In the genomic region with DNA sequence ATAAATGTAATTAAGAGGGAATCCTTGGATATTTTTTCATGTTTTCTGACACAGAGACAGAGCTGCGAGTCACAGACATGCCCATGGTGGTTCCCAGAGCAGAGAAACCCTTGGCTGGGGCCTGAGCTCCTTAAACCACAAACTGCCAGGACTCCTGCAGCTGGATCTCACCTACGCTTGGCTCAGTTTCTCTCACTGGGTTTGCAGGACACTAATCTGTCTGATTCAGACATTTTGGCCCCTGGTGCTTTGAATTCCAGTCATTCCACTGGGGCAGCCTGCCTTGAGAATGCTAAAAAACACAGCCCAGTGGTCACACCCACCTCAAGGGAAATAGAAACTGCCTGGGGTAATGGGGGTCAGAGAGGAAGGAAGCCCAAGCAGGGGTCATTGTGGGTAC, we compare ENCODE assay signal across 20 cellular contexts.
DNase-seq lines count a peak whose midpoint lies in the region; ATAC-seq and TF ChIP-seq lines count a peak whose summit lies in the region.
"Had no signal": no experiment of that assay in that cellular context is flagged by ENCODE, and none has a peak within 500 bp of the region (broad histone marks: within the 10 kb centered on the region; RNA-seq: fewer than 3 reads in every experiment).

No MANE protein-coding gene starts in this region.

- H3K4me3 ChIP-seq in GM23338 (no peak overlapping the region), adipocyte (ENCODE audit: low read length) (no peak overlapping the region), skeletal muscle satellite cell (ENCODE audit: low read length) (no peak overlapping the region)
- H3K4me3 ChIP-seq: gastroesophageal sphincter, mucosa of descending colon had no signal

- DNase-seq in GM23338 (ENCODE audit: low spot score) (no peak), adipocyte (ENCODE audit: low read depth) (peak; percentile 41), foreskin keratinocyte (peak; percentile 54 to 83), H4 (ENCODE audit: low spot score) (no peak), NCI-H2227 treated with DMSO at 0.1 percent for 48 hours (lab: John Stamatoyannopoulos, UW) (no peak), NCI-H146 treated with DMSO at 0.1 percent for 48 hours (lab: John Stamatoyannopoulos, UW; ENCODE audit: unreplicated experiment) (no peak)
- DNase-seq: CD4-positive, CD25-positive, alpha-beta regulatory T cell; DMS79 treated with DMSO at 0.1 percent for 48 hours; effector CD4-positive, alpha-beta T cell; HCEC 1CT; mucosa of descending colon; NCI-H1694; NCI-H510A treated with DMSO at 0.1 percent for 48 hours; stimulated activated CD4-positive, alpha-beta T cell treated with anti-CD3 and anti-CD28 coated beads, Interleukin-15, amount 100 ng/mL, for 24 hours; WERI-Rb-1 had no signal

- no peak overlapping the region for H3K27ac Mint-ChIP-seq in GM23338
- H3K27ac Mint-ChIP-seq: CD4-positive, CD25-positive, alpha-beta regulatory T cell had no signal

- H3K9ac ChIP-seq in adipocyte (ENCODE audit: low read length) (no peak overlapping the region), skeletal muscle satellite cell (ENCODE audit: low read depth, low read length) (peak overlapping the region; percentile 5)
- H3K9ac ChIP-seq: parathyroid adenoma had no signal

- no peaks in the 10 kb centered on the region for H3K36me3 ChIP-seq in GM23338 (ENCODE audit: insufficient read depth)
- H3K36me3 ChIP-seq in adipocyte (ENCODE audit: control insufficient read depth, insufficient read depth, low read length, severe bottlenecking), result peaks cover 23% of the 10 kb centered on the region
- no peaks in the 10 kb centered on the region for H3K36me3 ChIP-seq in skeletal muscle satellite cell (ENCODE audit: insufficient read depth, low read length)

- H3K27me3 ChIP-seq in GM23338 (ENCODE audit: insufficient read depth) (no peaks in the 10 kb centered on the region), adipocyte (replicated peaks; ENCODE audit: control insufficient read depth, insufficient read depth, low read length) (no peaks in the 10 kb centered on the region), foreskin keratinocyte (no peaks in the 10 kb centered on the region), skeletal muscle satellite cell (ENCODE audit: control insufficient read depth, insufficient read depth, low read length) (no peaks in the 10 kb centered on the region)
- H3K27me3 ChIP-seq: gastroesophageal sphincter had no signal

- no peaks in the 10 kb centered on the region for H3K9me3 Mint-ChIP-seq in GM23338
- H3K9me3 Mint-ChIP-seq: brain had no signal

- H3K79me2 ChIP-seq in GM23338 (replicated peaks; ENCODE audit: insufficient read depth), result no peaks in the 10 kb centered on the region
- H3K79me2 ChIP-seq: parathyroid adenoma had no signal

- H3K27ac ChIP-seq in GM23338 (ENCODE audit: low read depth), result no peak overlapping the region
- no peak overlapping the region for H3K27ac ChIP-seq in foreskin keratinocyte
- H3K27ac ChIP-seq: gastroesophageal sphincter, parathyroid adenoma, WERI-Rb-1 had no signal

- no peak overlapping the region for H3K4me3 Mint-ChIP-seq in GM23338
- H3K4me3 Mint-ChIP-seq: brain; CD4-positive, CD25-positive, alpha-beta regulatory T cell had no signal

- H3K36me3 Mint-ChIP-seq in GM23338 (ENCODE audit: low read depth), result no peaks in the 10 kb centered on the region
- H3K36me3 Mint-ChIP-seq: brain; CD4-positive, CD25-positive, alpha-beta regulatory T cell had no signal

- peaks cover 20% of the 10 kb centered on the region; the same call in 2 of the 3 replicates for H3K4me1 Mint-ChIP-seq in GM23338

- no peaks in the 10 kb centered on the region for H4K20me1 ChIP-seq in GM23338 (replicated peaks; ENCODE audit: insufficient read depth)

- TF ChIP-seq CTCF in GM23338 (conservative IDR thresholded peaks at IDR 0.05; ENCODE audit: low read depth in 2 of 2), result no peak
- no peak for TF ChIP-seq CTCF in foreskin keratinocyte (conservative IDR thresholded peaks at IDR 0.05)

- ATAC-seq in GM23338 (no peak), foreskin keratinocyte (peak; percentile 55), GM21447 (IDR thresholded peaks at IDR 0.05; ENCODE audit: unreplicated experiment) (no peak)
- ATAC-seq: gastroesophageal sphincter, mucosa of descending colon had no signal

- H3K9me2 ChIP-seq in GM23338 (ENCODE audit: insufficient read depth), result peaks cover 5% of the 10 kb centered on the region; the same call in 1 of the 2 replicates

- H3F3A ChIP-seq in GM23338 (replicated peaks; ENCODE audit: low read depth), result no peaks in the 10 kb centered on the region

- H3K9me3 ChIP-seq in adipocyte (ENCODE audit: control insufficient read depth, low read length), result no peaks in the 10 kb centered on the region
- no peaks in the 10 kb centered on the region for H3K9me3 ChIP-seq in skeletal muscle satellite cell (replicated peaks; ENCODE audit: low read length)
- H3K9me3 ChIP-seq: gastroesophageal sphincter, mucosa of descending colon had no signal

- peak overlapping the region; percentile 23; the same call in 1 of the 2 replicates for H2AFZ ChIP-seq in GM23338
- H2AFZ ChIP-seq: parathyroid adenoma had no signal

- H3K4me1 ChIP-seq in GM23338 (ENCODE audit: insufficient read depth), result peaks cover 21% of the 10 kb centered on the region
- peaks cover 17% of the 10 kb centered on the region for H3K4me1 ChIP-seq in adipocyte (ENCODE audit: control insufficient read depth, insufficient read depth, low read length)
- H3K4me1 ChIP-seq in foreskin keratinocyte, result no peaks in the 10 kb centered on the region
- H3K4me1 ChIP-seq in skeletal muscle satellite cell (ENCODE audit: control insufficient read depth, insufficient read depth, low read length), result peaks cover 17% of the 10 kb centered on the region

- H3K4me2 ChIP-seq in GM23338 (no peak overlapping the region), skeletal muscle satellite cell (ENCODE audit: low read length) (no peak overlapping the region)

- peaks cover 2% of the 10 kb centered on the region for H3K27me3 Mint-ChIP-seq in GM23338 (ENCODE audit: insufficient read depth, low read depth, poor library complexity)
- H3K27me3 Mint-ChIP-seq: CD4-positive, CD25-positive, alpha-beta regulatory T cell had no signal

TF ChIP-seq in GM23338, 12 proteins besides CTCF, POLR2A, EP300 and RAD21 (continues in another document):
- TF ChIP-seq, protein P1, sequence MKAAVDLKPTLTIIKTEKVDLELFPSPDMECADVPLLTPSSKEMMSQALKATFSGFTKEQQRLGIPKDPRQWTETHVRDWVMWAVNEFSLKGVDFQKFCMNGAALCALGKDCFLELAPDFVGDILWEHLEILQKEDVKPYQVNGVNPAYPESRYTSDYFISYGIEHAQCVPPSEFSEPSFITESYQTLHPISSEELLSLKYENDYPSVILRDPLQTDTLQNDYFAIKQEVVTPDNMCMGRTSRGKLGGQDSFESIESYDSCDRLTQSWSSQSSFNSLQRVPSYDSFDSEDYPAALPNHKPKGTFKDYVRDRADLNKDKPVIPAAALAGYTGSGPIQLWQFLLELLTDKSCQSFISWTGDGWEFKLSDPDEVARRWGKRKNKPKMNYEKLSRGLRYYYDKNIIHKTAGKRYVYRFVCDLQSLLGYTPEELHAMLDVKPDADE (IDR thresholded peaks at IDR 0.05), result no peak
- TF ChIP-seq EZH2phosphoT487 (IDR thresholded peaks at IDR 0.05; ENCODE audit: unreplicated experiment) (no peak), STAT1 (IDR thresholded peaks at IDR 0.05; ENCODE audit: unreplicated experiment) (no peak)
- TF ChIP-seq, protein P2, sequence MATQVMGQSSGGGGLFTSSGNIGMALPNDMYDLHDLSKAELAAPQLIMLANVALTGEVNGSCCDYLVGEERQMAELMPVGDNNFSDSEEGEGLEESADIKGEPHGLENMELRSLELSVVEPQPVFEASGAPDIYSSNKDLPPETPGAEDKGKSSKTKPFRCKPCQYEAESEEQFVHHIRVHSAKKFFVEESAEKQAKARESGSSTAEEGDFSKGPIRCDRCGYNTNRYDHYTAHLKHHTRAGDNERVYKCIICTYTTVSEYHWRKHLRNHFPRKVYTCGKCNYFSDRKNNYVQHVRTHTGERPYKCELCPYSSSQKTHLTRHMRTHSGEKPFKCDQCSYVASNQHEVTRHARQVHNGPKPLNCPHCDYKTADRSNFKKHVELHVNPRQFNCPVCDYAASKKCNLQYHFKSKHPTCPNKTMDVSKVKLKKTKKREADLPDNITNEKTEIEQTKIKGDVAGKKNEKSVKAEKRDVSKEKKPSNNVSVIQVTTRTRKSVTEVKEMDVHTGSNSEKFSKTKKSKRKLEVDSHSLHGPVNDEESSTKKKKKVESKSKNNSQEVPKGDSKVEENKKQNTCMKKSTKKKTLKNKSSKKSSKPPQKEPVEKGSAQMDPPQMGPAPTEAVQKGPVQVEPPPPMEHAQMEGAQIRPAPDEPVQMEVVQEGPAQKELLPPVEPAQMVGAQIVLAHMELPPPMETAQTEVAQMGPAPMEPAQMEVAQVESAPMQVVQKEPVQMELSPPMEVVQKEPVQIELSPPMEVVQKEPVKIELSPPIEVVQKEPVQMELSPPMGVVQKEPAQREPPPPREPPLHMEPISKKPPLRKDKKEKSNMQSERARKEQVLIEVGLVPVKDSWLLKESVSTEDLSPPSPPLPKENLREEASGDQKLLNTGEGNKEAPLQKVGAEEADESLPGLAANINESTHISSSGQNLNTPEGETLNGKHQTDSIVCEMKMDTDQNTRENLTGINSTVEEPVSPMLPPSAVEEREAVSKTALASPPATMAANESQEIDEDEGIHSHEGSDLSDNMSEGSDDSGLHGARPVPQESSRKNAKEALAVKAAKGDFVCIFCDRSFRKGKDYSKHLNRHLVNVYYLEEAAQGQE (IDR thresholded peaks at IDR 0.05; ENCODE audit: unreplicated experiment), result no peak

Comparison
In these comparisons a context has a peak if more than half of its experiments do, and no peak if none do; other contexts are left out.
1. DNase-seq: peak in adipocyte (single experiment) and foreskin keratinocyte (2 of 2); none in GM23338 (single experiment), H4 (single experiment), NCI-H2227 treated with DMSO at 0.1 percent for 48 hours (single experiment) and NCI-H146 treated with DMSO at 0.1 percent for 48 hours (single experiment).